18 cellular contexts compared by ENCODE assay signal in the genomic region with DNA sequence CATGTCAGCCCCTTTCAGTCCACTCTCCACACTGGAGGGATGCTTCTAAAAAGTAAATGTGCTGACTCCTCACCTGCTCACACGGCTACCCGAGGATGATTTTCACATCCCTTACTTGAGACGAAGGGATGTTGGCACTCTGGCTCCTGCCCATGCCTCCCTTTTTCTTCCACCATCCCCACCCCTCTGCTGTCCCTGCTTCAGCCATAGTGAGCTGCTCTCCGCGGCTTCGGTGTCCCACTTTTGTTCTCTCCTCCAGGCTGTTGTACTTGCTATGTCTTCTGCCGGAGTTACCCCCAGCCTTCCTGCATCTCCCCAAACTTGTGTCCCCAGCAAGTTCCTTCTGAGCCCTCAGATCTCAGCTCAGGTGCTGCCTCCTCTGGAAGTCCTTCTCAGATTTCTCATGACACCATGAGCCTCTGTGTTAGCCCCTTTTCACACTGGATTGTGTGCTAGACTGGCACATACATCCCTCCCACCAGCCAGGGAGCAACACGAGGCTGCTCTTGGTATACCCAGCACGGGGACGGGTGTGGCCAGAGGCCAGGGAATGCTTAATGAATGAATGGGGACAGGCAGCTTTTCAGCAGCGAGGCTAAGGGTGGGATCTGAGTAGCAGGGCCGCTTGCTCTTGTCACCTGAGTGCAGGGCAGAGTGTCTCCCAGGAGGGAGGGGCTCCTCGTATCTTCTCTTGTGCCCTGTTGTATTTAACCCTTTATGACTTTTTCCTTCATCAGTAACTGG. TPM values are rescaled to one million over a fixed set of nuclear protein-coding genes. Genes with fewer than 3 reads are reported as not detected.
DNase-seq lines count a peak whose midpoint lies in the region; ATAC-seq and TF ChIP-seq lines count a peak whose summit lies in the region.
"Had no signal": no experiment of that assay in that cellular context is flagged by ENCODE, and none has a peak within 500 bp of the region (broad histone marks: within the 10 kb centered on the region; RNA-seq: fewer than 3 reads in every experiment).

No MANE protein-coding gene starts in this region.

- H2BK120ac ChIP-seq in mesenchymal stem cell (ENCODE audit: low read depth, low read length), result no peak overlapping the region

- H3K4me1 ChIP-seq in endocrine pancreas (ENCODE audit: control insufficient read depth, insufficient read depth, low read length) (peaks cover 5% of the 10 kb centered on the region), mesenchymal stem cell (ENCODE audit: control insufficient read depth, insufficient read depth, low read depth, low read length) (no peaks in the 10 kb centered on the region), stomach (peaks cover 14 to 44% (median 23%) of the 10 kb centered on the region in 4 donors)

- H3K23ac ChIP-seq in mesenchymal stem cell (ENCODE audit: low read length in 2 of 2), result no peak overlapping the region

- H3K9me3 ChIP-seq in endocrine pancreas (ENCODE audit: control insufficient read depth, low read length) (no peaks in the 10 kb centered on the region), mesenchymal stem cell (ENCODE audit: control insufficient read depth, low read length) (no peaks in the 10 kb centered on the region), stomach (no peaks in the 10 kb centered on the region)
- H3K9me3 ChIP-seq: neutrophil had no signal

- H3K4me3 ChIP-seq in endocrine pancreas (ENCODE audit: control insufficient read depth, insufficient read depth, low read length) (peak overlapping the region; percentile 48), mesenchymal stem cell (ENCODE audit: insufficient read depth in 1 of 2, low read depth in 1 of 2, low read length in 2 of 2) (no peak overlapping the region), stomach (peak overlapping the region in 1 of 4 donors; percentile 36)
- H3K4me3 ChIP-seq: GM23248 had no signal

- BruUV-seq in Calu3 (replicated peaks; lab: Mats Ljungman, UMichigan), result no TSS peak

- TF ChIP-seq CTCF in stomach (IDR thresholded peaks at IDR 0.05), result no peak
- no peak for TF ChIP-seq CTCF in Calu3 (IDR thresholded peaks at IDR 0.05; ENCODE audit: unreplicated experiment)

- H3K9me3 Mint-ChIP-seq in Calu3 (ENCODE audit: low read depth, unreplicated experiment), result no peaks in the 10 kb centered on the region
- H3K9me3 Mint-ChIP-seq: activated CD4-positive, alpha-beta memory T cell treated with anti-CD3 and anti-CD28 coated beads, Interleukin-2, amount 10 ng/mL, durations not matched to agents 7 days and 5 days; activated T-helper 2 cell treated with anti-CD3 and anti-CD28 coated beads, Interferon-gamma antibody, Interleukin-2, Interleukin-4, amounts not matched to agents 10 μg/mL and 5 μg/mL and 100 μg/mL, durations not matched to agents 14 hours and 24 hours and 36 hours had no signal

- H3K9ac ChIP-seq in endocrine pancreas (ENCODE audit: control insufficient read depth, insufficient read depth, low read length), result peak overlapping the region; percentile 44
- no peak overlapping the region for H3K9ac ChIP-seq in mesenchymal stem cell (ENCODE audit: low read length)
- H3K9ac ChIP-seq: GM23248 had no signal

- H3K36me3 ChIP-seq in endocrine pancreas (ENCODE audit: control insufficient read depth, insufficient read depth, low read length) (no peaks in the 10 kb centered on the region), mesenchymal stem cell (ENCODE audit: control insufficient read depth in 1 of 2, insufficient read depth in 2 of 2, low read depth in 1 of 2, low read length in 2 of 2) (no peaks in the 10 kb centered on the region), stomach (no peaks in the 10 kb centered on the region)
- H3K36me3 ChIP-seq: neutrophil had no signal

- no peak overlapping the region for H3K27ac ChIP-seq in mesenchymal stem cell (ENCODE audit: low read length, poor library complexity, severe bottlenecking)
- peak overlapping the region in 3 of 5 donors; percentile 79 to 86 (median 81) for H3K27ac ChIP-seq in stomach
- H3K27ac ChIP-seq: GM23248, neutrophil had no signal

- H2BK12ac ChIP-seq in mesenchymal stem cell (ENCODE audit: low read length in 2 of 2), result no peak overlapping the region

- no peak overlapping the region for H2AK5ac ChIP-seq in mesenchymal stem cell (ENCODE audit: low read length, severe bottlenecking)

- no peak overlapping the region for H3K4ac ChIP-seq in mesenchymal stem cell (ENCODE audit: low read depth in 1 of 2, low read length in 2 of 2)

- H3K14ac ChIP-seq in mesenchymal stem cell (ENCODE audit: low read length in 2 of 2), result no peak overlapping the region

- 78% methylated on average over 13 of the region's 13 CpGs for WGBS in mesenchymal stem cell
- WGBS in stomach, 5 donors, result 52 to 68% (median 65%) methylated on average over 13 of the region's 13 CpGs

- no peak overlapping the region for H3K4me3 Mint-ChIP-seq in Calu3 (ENCODE audit: low read depth, unreplicated experiment)
- H3K4me3 Mint-ChIP-seq: activated CD4-positive, alpha-beta memory T cell treated with anti-CD3 and anti-CD28 coated beads, Interleukin-2, amount 10 ng/mL, durations not matched to agents 7 days and 5 days had no signal

- no peak overlapping the region for H3K27ac Mint-ChIP-seq in Calu3 (ENCODE audit: unreplicated experiment)
- H3K27ac Mint-ChIP-seq: activated CD4-positive, alpha-beta memory T cell treated with anti-CD3 and anti-CD28 coated beads, Interleukin-2, amount 10 ng/mL, durations not matched to agents 7 days and 5 days; activated T-helper 2 cell treated with anti-CD3 and anti-CD28 coated beads, Interferon-gamma antibody, Interleukin-2, Interleukin-4, amounts not matched to agents 10 μg/mL and 5 μg/mL and 100 μg/mL, durations not matched to agents 14 hours and 24 hours and 36 hours had no signal

- intact Hi-C loops in stomach (cut with DNase I; ENCODE audit: low total_unique reads), result no loop called here
- intact Hi-C loops in Calu3 (cut with micrococcal nuclease; ENCODE audit: unreplicated experiment), result no loop called here
- intact Hi-C loops in sciatic nerve (cut with DNase I), result no loop called here

- H3K27me3 Mint-ChIP-seq in Calu3 (ENCODE audit: unreplicated experiment), result no peaks in the 10 kb centered on the region

- DNase-seq in HuH-7 (ENCODE audit: low spot score) (peak; percentile 6), mesenchymal stem cell (no peak), stomach (no peak), Calu3 (no peak), sciatic nerve (ENCODE audit: low spot score) (no peak), NCI-H1930 (lab: John Stamatoyannopoulos, UW) (no peak), T-helper 1 cell (no peak)
- DNase-seq: activated CD4-positive, alpha-beta memory T cell treated with anti-CD3 and anti-CD28 coated beads, Interleukin-2, amount 10 ng/mL, durations not matched to agents 7 days and 5 days; DMS79; effector CD8-positive, alpha-beta T cell; GM23248; KG1; NCI-H1436; NCI-H748 treated with DMSO at 0.1 percent for 48 hours had no signal

- TF ChIP-seq EP300 in stomach (IDR thresholded peaks at IDR 0.05), result no peak

- peak overlapping the region; percentile 30 for H2BK15ac ChIP-seq in mesenchymal stem cell (ENCODE audit: low read depth, poor library complexity, severe bottlenecking)

- H2BK5ac ChIP-seq in mesenchymal stem cell (ENCODE audit: low read depth, low read length, poor library complexity, severe bottlenecking), result no peak overlapping the region

- no peak overlapping the region for H3K4me2 ChIP-seq in mesenchymal stem cell (ENCODE audit: low read length, poor library complexity, severe bottlenecking)

- H3K4me1 Mint-ChIP-seq in Calu3 (ENCODE audit: low read depth, unreplicated experiment), result no peaks in the 10 kb centered on the region
- H3K4me1 Mint-ChIP-seq: activated CD4-positive, alpha-beta memory T cell treated with anti-CD3 and anti-CD28 coated beads, Interleukin-2, amount 10 ng/mL, durations not matched to agents 7 days and 5 days had no signal

- H3K36me3 Mint-ChIP-seq in Calu3 (ENCODE audit: insufficient read depth, unreplicated experiment), result peaks cover 6% of the 10 kb centered on the region

- H4K91ac ChIP-seq in mesenchymal stem cell (ENCODE audit: low read length), result no peak overlapping the region

- no peak overlapping the region for H4K8ac ChIP-seq in mesenchymal stem cell (ENCODE audit: low read length)

- CTCF ChIA-PET in Calu3 (lab: Charles Lee), result interaction anchor here (0.6 kb wide), 1 partner anchor 152 kb away, joined by 5 read pairs; no protein-coding TSS in a partner anchor

- H3K27me3 ChIP-seq in endocrine pancreas (ENCODE audit: control insufficient read depth, insufficient read depth, low read length) (no peaks in the 10 kb centered on the region), mesenchymal stem cell (ENCODE audit: control insufficient read depth in 1 of 2, insufficient read depth in 1 of 2, low read length in 2 of 2) (peaks cover 0 to 19% of the 10 kb centered on the region in 2 experiments), stomach (no peaks in the 10 kb centered on the region)
- H3K27me3 ChIP-seq: neutrophil had no signal

- TF ChIP-seq POLR2A in stomach (IDR thresholded peaks at IDR 0.05), result no peak

- no peak for ATAC-seq in sciatic nerve
- ATAC-seq: left lobe of liver had no signal

- no peak overlapping the region for H2AFZ ChIP-seq in mesenchymal stem cell (ENCODE audit: low read depth, low read length)

- H3K18ac ChIP-seq in mesenchymal stem cell (ENCODE audit: low read depth in 1 of 2, low read length in 2 of 2), result no peak overlapping the region

- H3K79me1 ChIP-seq in mesenchymal stem cell (replicated peaks; ENCODE audit: low read length, poor library complexity, severe bottlenecking), result no peaks in the 10 kb centered on the region

RNA-seq across cellular contexts. Expression of a gene that starts 1.3 kb away (rescaled TPM):
- polyA plus RNA-seq in mesenchymal stem cell (2013, experiment 1 of 2), result 0.83 TPM
- polyA plus RNA-seq in mesenchymal stem cell (2013, experiment 2 of 2), result 0.88 TPM
- total RNA-seq in stomach (10 to 100 TPM; 13.9 to 87.0 (median 39.1) TPM), Calu3 (2022) (10.4 TPM in 2 replicates), sciatic nerve (11.9 TPM)
- polyA plus RNA-seq in stomach, result 10 to 100 TPM in 1 of 3 donors, 1 to 10 TPM in 2; 5.5 to 14.7 (median 6.0) TPM
